In the genomic region with DNA sequence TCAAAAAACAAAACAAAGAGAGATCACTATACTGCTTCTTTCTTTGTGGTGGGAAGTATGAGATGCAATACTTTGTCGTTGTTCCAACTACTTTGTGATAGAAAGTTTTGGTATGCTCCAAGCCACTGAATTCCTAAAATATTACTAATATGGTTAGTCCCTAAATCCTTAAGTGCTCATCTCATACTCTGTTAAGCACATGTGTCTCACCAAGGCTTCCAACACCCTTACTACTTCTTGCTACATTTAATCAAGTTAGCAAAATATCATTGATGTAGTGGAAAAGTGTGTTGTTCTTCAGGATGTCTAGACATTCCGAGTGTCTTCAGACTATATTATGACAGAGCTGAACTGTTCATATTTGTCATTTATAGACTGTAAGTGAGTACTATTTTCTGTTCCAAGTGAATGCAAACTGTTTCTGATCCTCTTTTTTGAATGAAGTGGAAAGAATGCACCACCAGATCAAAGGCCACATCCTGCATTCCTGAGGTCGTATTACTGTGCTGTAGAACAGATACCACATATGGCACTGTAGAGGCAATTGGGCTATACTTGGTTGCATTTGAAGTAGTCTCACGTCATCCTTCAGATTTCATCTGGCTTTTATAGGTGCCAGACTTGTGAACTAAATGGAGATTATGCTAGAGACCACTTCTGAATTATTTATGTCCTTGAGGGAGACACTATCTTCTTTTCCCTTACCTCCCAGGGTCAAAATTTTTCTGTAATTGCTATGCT, we compare ENCODE assay signal across 14 cellular contexts.
DNase-seq lines count a peak whose midpoint lies in the region; ATAC-seq and TF ChIP-seq lines count a peak whose summit lies in the region.
"Had no signal": no experiment of that assay in that cellular context is flagged by ENCODE, and none has a peak within 500 bp of the region (broad histone marks: within the 10 kb centered on the region; RNA-seq: fewer than 3 reads in every experiment).

No MANE protein-coding gene starts in this region.

- no peak overlapping the region for H3K27ac Mint-ChIP-seq in naive thymus-derived CD4-positive, alpha-beta T cell
- H3K27ac Mint-ChIP-seq: activated CD4-positive, alpha-beta memory T cell treated with anti-CD3 and anti-CD28 coated beads, Interleukin-2, amount 10 ng/mL, durations not matched to agents 7 days and 5 days; activated naive CD4-positive, alpha-beta T cell treated with anti-CD3 and anti-CD28 coated beads for 36 hours had no signal

- no peaks in the 10 kb centered on the region for H4K20me1 ChIP-seq in Karpas-422 (ENCODE audit: insufficient read depth, low read depth, low read length)

- TF ChIP-seq CTCF in fibroblast of mammary gland (conservative IDR thresholded peaks at IDR 0.05; ENCODE audit: control insufficient read depth, insufficient read depth, low read depth, low read length), result no peak
- no peak for TF ChIP-seq CTCF in retinal pigment epithelial cell (conservative IDR thresholded peaks at IDR 0.05; ENCODE audit: low read depth, low read length)

- intact Hi-C loops in naive thymus-derived CD4-positive, alpha-beta T cell (cut with micrococcal nuclease), result no loop called here

- H2AFZ ChIP-seq in Karpas-422 (ENCODE audit: low read length), result no peak overlapping the region

- H3K36me3 Mint-ChIP-seq in naive thymus-derived CD4-positive, alpha-beta T cell, result no peaks in the 10 kb centered on the region

- peaks cover 0 to 6% (median 2%) of the 10 kb centered on the region in 11 donors for H3K9me3 Mint-ChIP-seq in naive thymus-derived CD4-positive, alpha-beta T cell

- no peaks in the 10 kb centered on the region for H3K4me1 Mint-ChIP-seq in naive thymus-derived CD4-positive, alpha-beta T cell
- H3K4me1 Mint-ChIP-seq: activated CD4-positive, alpha-beta memory T cell treated with anti-CD3 and anti-CD28 coated beads, Interleukin-2, amount 10 ng/mL, durations not matched to agents 7 days and 5 days had no signal

- POLR2A ChIA-PET in naive thymus-derived CD4-positive, alpha-beta T cell (lab: Charles Lee), result no interaction called here

- no peaks in the 10 kb centered on the region for H3K36me3 ChIP-seq in SJCRH30
- no peaks in the 10 kb centered on the region for H3K36me3 ChIP-seq in Karpas-422 (ENCODE audit: insufficient read depth, low read length)
- no peaks in the 10 kb centered on the region for H3K36me3 ChIP-seq in naive thymus-derived CD4-positive, alpha-beta T cell (ENCODE audit: control insufficient read depth in 2 of 3, insufficient read depth in 3 of 3, low read length in 3 of 3)

- peaks cover 0 to 14% (median under 1%) of the 10 kb centered on the region in 5 donors for H3K27me3 Mint-ChIP-seq in naive thymus-derived CD4-positive, alpha-beta T cell
- H3K27me3 Mint-ChIP-seq: activated CD4-positive, alpha-beta memory T cell treated with anti-CD3 and anti-CD28 coated beads, Interleukin-2, amount 10 ng/mL, durations not matched to agents 7 days and 5 days had no signal

- no peaks in the 10 kb centered on the region for H3K9me2 ChIP-seq in Karpas-422 (replicated peaks; ENCODE audit: insufficient read depth, low read length)

- H3K27me3 ChIP-seq in SJCRH30 (no peaks in the 10 kb centered on the region), Karpas-422 (ENCODE audit: low read length) (no peaks in the 10 kb centered on the region)
- no peaks in the 10 kb centered on the region for H3K27me3 ChIP-seq in naive thymus-derived CD4-positive, alpha-beta T cell (ENCODE audit: control insufficient read depth in 2 of 2, insufficient read depth in 2 of 2, low read length in 2 of 2)

- no peak overlapping the region for H3K4me2 ChIP-seq in Karpas-422 (ENCODE audit: low read depth, low read length, poor library complexity, severe bottlenecking)
- H3K4me2 ChIP-seq: KMS-11 had no signal

- H3K79me2 ChIP-seq in Karpas-422 (ENCODE audit: low read length), result no peaks in the 10 kb centered on the region

- H3K9ac ChIP-seq in Karpas-422 (ENCODE audit: low read length), result no peak overlapping the region
- H3K9ac ChIP-seq: KMS-11 had no signal

- no peak overlapping the region for H3K4me3 Mint-ChIP-seq in naive thymus-derived CD4-positive, alpha-beta T cell
- H3K4me3 Mint-ChIP-seq: activated CD4-positive, alpha-beta memory T cell treated with anti-CD3 and anti-CD28 coated beads, Interleukin-2, amount 10 ng/mL, durations not matched to agents 7 days and 5 days; activated naive CD4-positive, alpha-beta T cell treated with anti-CD3 and anti-CD28 coated beads for 36 hours had no signal

- DNase-seq in GM03348 (ENCODE audit: low spot score) (peak; percentile 79), SJCRH30 (peak; percentile 42 to 51), fibroblast of mammary gland (ENCODE audit: low read depth) (peak; percentile 97), retinal pigment epithelial cell (ENCODE audit: low read depth) (peak; percentile 54), Karpas-422 (no peak), T-helper 9 cell (no peak)
- no peak for DNase-seq in NK-92 treated with Interleukin-12 subunit alpha and Interleukin-12 subunit beta, amount 100 ng/mL, for 24 hours (lab: John Stamatoyannopoulos, UW)
- no peak for DNase-seq in naive thymus-derived CD4-positive, alpha-beta T cell
- DNase-seq: activated CD4-positive, alpha-beta memory T cell treated with anti-CD3 and anti-CD28 coated beads, Interleukin-2, amount 10 ng/mL, durations not matched to agents 7 days and 5 days; activated naive CD4-positive, alpha-beta T cell treated with anti-CD3 and anti-CD28 coated beads for 36 hours; effector CD8-positive, alpha-beta T cell; nucleus accumbens; stimulated activated CD4-positive, alpha-beta T cell treated with anti-CD3 and anti-CD28 coated beads, Interleukin-4, amount 100 ng/mL, for 24 hours had no signal

- CTCF ChIA-PET in naive thymus-derived CD4-positive, alpha-beta T cell (lab: Charles Lee), result no interaction called here

- H3K27ac ChIP-seq in SJCRH30 (peak overlapping the region; percentile 69), Karpas-422 (ENCODE audit: low read length) (no peak overlapping the region)
- H3K27ac ChIP-seq in naive thymus-derived CD4-positive, alpha-beta T cell (ENCODE audit: low read depth, low read length), result no peak overlapping the region
- H3K27ac ChIP-seq: KMS-11 had no signal

- H3K9me3 ChIP-seq in SJCRH30 (replicated peaks), result no peaks in the 10 kb centered on the region
- H3K9me3 ChIP-seq in Karpas-422 (ENCODE audit: low read length), result no peaks in the 10 kb centered on the region
- H3K9me3 ChIP-seq in naive thymus-derived CD4-positive, alpha-beta T cell (ENCODE audit: control insufficient read depth in 2 of 3, low read length in 3 of 3), result no peaks in the 10 kb centered on the region

- H3K4me1 ChIP-seq in SJCRH30 (peaks cover 25% of the 10 kb centered on the region), Karpas-422 (ENCODE audit: low read length) (no peaks in the 10 kb centered on the region)
- no peaks in the 10 kb centered on the region for H3K4me1 ChIP-seq in naive thymus-derived CD4-positive, alpha-beta T cell (ENCODE audit: control insufficient read depth in 2 of 2, insufficient read depth in 2 of 2, low read length in 2 of 2)

- no peak overlapping the region for H3K4me3 ChIP-seq in SJCRH30
- no peak overlapping the region for H3K4me3 ChIP-seq in fibroblast of mammary gland (ENCODE audit: control insufficient read depth, low read depth, low read length)
- H3K4me3 ChIP-seq in retinal pigment epithelial cell (ENCODE audit: low read length), result no peak overlapping the region
- no peak overlapping the region for H3K4me3 ChIP-seq in Karpas-422 (ENCODE audit: low read length)
- H3K4me3 ChIP-seq in naive thymus-derived CD4-positive, alpha-beta T cell (ENCODE audit: low read length), result no peak overlapping the region

- ATAC-seq in naive thymus-derived CD4-positive, alpha-beta T cell, result no peak

Comparison
In these comparisons a context has a peak if more than half of its experiments do, and no peak if none do; other contexts are left out.
1. DNase-seq: peak in GM03348 (single experiment), SJCRH30 (2 of 2), fibroblast of mammary gland (single experiment) and retinal pigment epithelial cell (single experiment); none in NK-92 treated with Interleukin-12 subunit alpha and Interleukin-12 subunit beta, amount 100 ng/mL, for 24 hours (single experiment), Karpas-422 (single experiment), T-helper 9 cell (single experiment) and naive thymus-derived CD4-positive, alpha-beta T cell (0 of 9).